15 cellular contexts compared by ENCODE assay signal in the genomic region with DNA sequence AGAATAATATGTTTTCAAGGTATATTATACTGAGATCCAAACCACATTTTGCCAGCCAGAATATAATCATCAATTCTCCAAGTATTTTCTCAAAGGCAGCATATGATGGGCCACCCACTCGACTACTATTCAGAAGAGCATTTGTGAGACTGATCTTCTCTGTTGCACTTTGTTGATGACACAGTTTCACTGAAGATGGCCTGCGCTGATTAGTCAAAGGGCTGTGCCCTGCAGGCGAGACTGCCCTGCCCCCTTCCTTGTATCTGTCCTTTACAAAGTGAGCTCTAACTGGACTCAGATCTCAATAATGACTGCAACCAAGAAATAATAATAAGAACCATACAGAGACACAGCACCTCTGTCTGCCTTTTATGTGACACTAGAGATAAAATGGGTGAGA.
"Had no signal": no experiment of that assay in that cellular context is flagged by ENCODE, and none has a peak within 500 bp of the region (broad histone marks: within the 10 kb centered on the region; RNA-seq: fewer than 3 reads in every experiment).

No MANE protein-coding gene starts in this region.

- ATAC-seq: body of pancreas; esophagus mucosa; left colon; stimulated activated naive CD8-positive, alpha-beta T cell treated with anti-CD3 and anti-CD28 coated beads, Interleukin-15, amount 100 ng/mL, for 72 hours had no signal

- H3K36me3 ChIP-seq: thoracic aorta had no signal

- H3K27me3 ChIP-seq: body of pancreas had no signal

- H3K4me3 ChIP-seq: body of pancreas, lung, thoracic aorta had no signal

- H3K4me1 Mint-ChIP-seq: stimulated activated naive CD8-positive, alpha-beta T cell treated with anti-CD3 and anti-CD28 coated beads, Interleukin-15, amount 100 ng/mL, for 72 hours had no signal

- H3K27ac Mint-ChIP-seq: nephron; stimulated activated naive CD8-positive, alpha-beta T cell treated with anti-CD3 and anti-CD28 coated beads, Interleukin-15, amount 100 ng/mL, for 72 hours; T-helper 2 cell treated with Interferon-gamma antibody and Interleukin-4, amounts not matched to agents 5 μg/mL and 100 μg/mL, for 36 hours had no signal

- H3K9me3 Mint-ChIP-seq: nephron; stimulated activated naive CD8-positive, alpha-beta T cell treated with anti-CD3 and anti-CD28 coated beads, Interleukin-15, amount 100 ng/mL, for 72 hours; T-helper 2 cell treated with Interferon-gamma antibody and Interleukin-4, amounts not matched to agents 5 μg/mL and 100 μg/mL, for 36 hours had no signal

- H3K27me3 Mint-ChIP-seq: stimulated activated naive CD8-positive, alpha-beta T cell treated with anti-CD3 and anti-CD28 coated beads, Interleukin-15, amount 100 ng/mL, for 72 hours had no signal

- H3K4me1 ChIP-seq: body of pancreas had no signal

- DNase-seq: activated CD4-positive, alpha-beta T cell treated with anti-CD3 and anti-CD28 coated beads, Interleukin-2, amount 50 U/mL, for 4 hours; activated CD4-positive, CD25-positive, alpha-beta regulatory T cell treated with anti-CD3 and anti-CD28 coated beads, Interleukin-2, amount 50 U/mL, for 72 hours; activated naive CD4-positive, alpha-beta T cell treated with anti-CD3 and anti-CD28 coated beads, Interleukin-2, amount 50 U/mL, for 16 hours; activated T-cell treated with anti-CD3 and anti-CD28 coated beads, Interleukin-2, amount 50 U/mL, for 1 hour; body of pancreas; central memory CD4-positive, alpha-beta T cell; left colon; stimulated activated CD4-positive, alpha-beta T cell treated with anti-CD3 and anti-CD28 coated beads, Interleukin-15, amount 100 ng/mL, for 24 hours; stimulated activated CD4-positive, alpha-beta T cell treated with anti-CD3 and anti-CD28 coated beads, Interleukin-4, amount 100 ng/mL, for 4 hours; stimulated activated naive CD8-positive, alpha-beta T cell treated with anti-CD3 and anti-CD28 coated beads, Interleukin-15, amount 100 ng/mL, for 72 hours had no signal

- H3K27ac ChIP-seq: body of pancreas, thoracic aorta had no signal

- H3K9me3 ChIP-seq: body of pancreas, thoracic aorta had no signal

- H3K4me3 Mint-ChIP-seq: nephron; stimulated activated naive CD8-positive, alpha-beta T cell treated with anti-CD3 and anti-CD28 coated beads, Interleukin-15, amount 100 ng/mL, for 72 hours; T-helper 2 cell treated with Interferon-gamma antibody and Interleukin-4, amounts not matched to agents 5 μg/mL and 100 μg/mL, for 36 hours had no signal
